ENCODE assay signal across 31 cellular contexts in the genomic region with DNA sequence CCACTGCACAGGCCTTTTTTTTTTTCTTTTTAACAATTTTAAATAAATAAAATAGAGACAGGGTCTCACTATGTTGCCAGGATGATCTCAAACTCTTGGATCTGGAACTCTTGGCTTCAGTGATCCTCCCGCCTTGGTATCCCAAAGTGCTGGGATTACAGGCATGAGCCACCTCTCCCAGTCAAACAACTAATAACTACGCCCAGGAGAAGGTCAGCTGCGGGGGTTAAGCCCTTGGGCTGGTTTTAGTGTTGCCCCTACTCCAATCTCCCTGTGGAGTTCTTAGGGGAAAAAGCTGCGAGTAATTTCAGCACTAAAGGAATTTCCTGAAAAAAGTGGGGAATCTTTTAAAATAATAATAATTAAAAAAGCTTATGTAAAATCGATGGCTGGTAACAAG.
"Had no signal": no experiment of that assay in that cellular context is flagged by ENCODE, and none has a peak within 500 bp of the region (broad histone marks: within the 10 kb centered on the region; RNA-seq: fewer than 3 reads in every experiment).

No MANE protein-coding gene starts in this region.

- H3K4me1 ChIP-seq: ascending aorta had no signal

- H3K27ac ChIP-seq: ascending aorta, cardiac muscle cell, SJSA1, VCaP had no signal

- H3K27me3 ChIP-seq: ascending aorta, cardiac muscle cell, MG63, SJSA1 had no signal

- H3K4me3 ChIP-seq: ascending aorta, cardiac muscle cell, MG63, SJSA1 had no signal

- H3K9me3 ChIP-seq: ascending aorta, MG63, SJSA1 had no signal

- H3K36me3 ChIP-seq: ascending aorta, cardiac muscle cell, MG63, SJSA1 had no signal

- DNase-seq: activated CD4-positive, alpha-beta memory T cell treated with anti-CD3 and anti-CD28 coated beads, Interleukin-2, amount 10 ng/mL, durations not matched to agents 7 days and 5 days; activated CD4-positive, alpha-beta T cell treated with anti-CD3 and anti-CD28 coated beads for 1 hour; activated CD4-positive, alpha-beta T cell treated with anti-CD3 and anti-CD28 coated beads for 48 hours; activated CD4-positive, CD25-positive, alpha-beta regulatory T cell; activated CD8-positive, alpha-beta memory T cell treated with anti-CD3 and anti-CD28 coated beads for 24 hours; activated CD8-positive, alpha-beta memory T cell treated with anti-CD3 and anti-CD28 coated beads, Interleukin-2, amount 10 ng/mL, durations not matched to agents 7 days and 5 days; activated CD8-positive, alpha-beta memory T cell treated with anti-CD3 and anti-CD28 coated beads, Interleukin-2, amount 50 U/mL, for 48 hours; activated gamma-delta T cell; activated naive CD4-positive, alpha-beta T cell treated with Interleukin-2 at 50 U/mL for 16 hours; activated naive CD8-positive, alpha-beta T cell treated with anti-CD3 and anti-CD28 coated beads, Interleukin-2, amount 10 ng/mL, durations not matched to agents 7 days and 5 days; activated T-cell treated with anti-CD3 and anti-CD28 coated beads, Interleukin-2, amount 50 U/mL, for 48 hours; amygdala; Kasumi-1; KG1; MG63; NCI-H1092; NCI-H1436 treated with DMSO at 0.1 percent for 48 hours; NCI-H1694 treated with DMSO at 0.1 percent for 48 hours; NCI-H2029; NCI-H345; NCI-H524 treated with DMSO at 0.1 percent for 48 hours; RPMI8226; SHP77 treated with DMSO at 0.1 percent for 48 hours; SW 1271; T-helper 1 cell; T-helper 2 cell; T-helper 9 cell had no signal
